ENCODE assay signal across 10 cellular contexts in the genomic region with DNA sequence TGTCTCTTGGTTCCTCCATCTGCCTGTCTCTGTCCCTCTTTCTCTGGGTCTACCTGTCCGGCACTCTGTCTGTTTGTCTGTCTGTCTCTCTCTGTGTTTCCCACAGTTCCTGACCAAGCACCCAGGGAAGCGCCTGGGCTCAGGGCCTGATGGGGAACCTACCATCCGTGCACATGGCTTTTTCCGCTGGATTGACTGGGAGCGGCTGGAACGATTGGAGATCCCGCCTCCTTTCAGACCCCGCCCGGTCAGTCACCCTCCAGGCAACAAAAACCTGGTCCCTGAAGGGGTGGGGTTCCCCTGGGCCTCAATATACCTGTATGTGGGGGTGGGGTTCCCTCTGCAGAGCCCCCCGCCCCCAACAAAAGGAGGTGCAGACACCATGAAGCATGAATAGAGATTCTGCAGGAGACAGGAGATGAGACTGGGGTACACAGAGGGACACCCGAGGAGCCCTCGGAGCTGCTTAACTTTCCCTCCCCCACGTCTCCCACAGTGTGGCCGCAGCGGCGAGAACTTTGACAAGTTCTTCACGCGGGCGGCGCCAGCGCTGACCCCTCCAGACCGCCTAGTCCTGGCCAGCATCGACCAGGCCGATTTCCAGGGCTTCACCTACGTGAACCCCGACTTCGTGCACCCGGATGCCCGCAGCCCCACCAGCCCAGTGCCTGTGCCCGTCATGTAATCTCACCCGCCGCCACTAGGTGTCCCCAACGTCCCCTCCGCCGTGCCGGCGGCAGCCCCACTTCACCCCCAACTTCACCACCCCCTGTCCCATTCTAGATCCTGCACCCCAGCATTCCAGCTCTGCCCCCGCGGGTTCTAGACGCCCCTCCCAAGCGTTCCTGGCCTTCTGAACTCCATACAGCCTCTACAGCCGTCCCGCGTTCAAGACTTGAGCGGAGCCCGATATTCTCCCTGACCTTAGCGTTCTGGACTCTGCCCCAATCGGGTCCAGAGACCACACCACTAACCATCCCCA. TPM values are rescaled to one million over a fixed set of nuclear protein-coding genes. Genes with fewer than 3 reads are reported as not detected.
A peak's percentile ranks its signal among the peaks of the same experiment; 100 is the strongest.
DNase-seq lines count a peak whose midpoint lies in the region; ATAC-seq and TF ChIP-seq lines count a peak whose summit lies in the region.
"Had no signal": no experiment of that assay in that cellular context is flagged by ENCODE, and none has a peak within 500 bp of the region (broad histone marks: within the 10 kb centered on the region; RNA-seq: fewer than 3 reads in every experiment).

No MANE protein-coding gene starts in this region.

- TF ChIP-seq EP300 in gastroesophageal sphincter (IDR thresholded peaks at IDR 0.05): no peak

- TF ChIP-seq POLR2A in gastroesophageal sphincter (IDR thresholded peaks at IDR 0.05) (no peak), vagina (IDR thresholded peaks at IDR 0.05) (no peak)

- H3F3A ChIP-seq in DOHH2 (ENCODE audit: control insufficient read depth, insufficient read depth): no peaks in the 10 kb centered on the region

- intact Hi-C loops in activated T-helper 1 cell treated with anti-CD3 and anti-CD28 coated beads, Interleukin-12 subunit alpha, Interleukin-12 subunit beta, Interleukin-2, Interleukin-4 antibody, amounts not matched to agents 30 ng/mL and 10 ng/mL and 1 ng/mL, durations not matched to agents 14 hours and 24 hours and 36 hours (cut with micrococcal nuclease): loop anchor here (2.0 to 5.0 kb wide), 2 partner anchors 64 to 116 kb away; no protein-coding TSS in a partner anchor
- intact Hi-C loops in vagina (cut with DNase I): no loop called here

- TF ChIP-seq CTCF in DOHH2 (IDR thresholded peaks at IDR 0.05; ENCODE audit: low read depth, low read length, poor library complexity, severe bottlenecking) (peak; percentile 93), gastroesophageal sphincter (IDR thresholded peaks at IDR 0.05) (peak in 3 of 4 experiments; percentile 56 to 86 (median 72)), progenitor cell of endocrine pancreas (IDR thresholded peaks at IDR 0.05; ENCODE audit: unreplicated experiment) (peak; percentile 80), vagina (IDR thresholded peaks at IDR 0.05) (peak; percentile 19 to 66 (median 38))

- H3K4me1 ChIP-seq in DOHH2 (ENCODE audit: control insufficient read depth, low read length): no peaks in the 10 kb centered on the region
- peaks cover 0 to 34% (median 12%) of the 10 kb centered on the region in 3 donors for H3K4me1 ChIP-seq in gastroesophageal sphincter
- peaks cover 24% of the 10 kb centered on the region for H3K4me1 ChIP-seq in vagina

- no peak overlapping the region for H3K4me2 ChIP-seq in DOHH2 (ENCODE audit: low read length)

- no peak for ATAC-seq in gastroesophageal sphincter
- ATAC-seq in HG03457 (IDR thresholded peaks at IDR 0.05; ENCODE audit: unreplicated experiment): no peak
- ATAC-seq in GM21360 (IDR thresholded peaks at IDR 0.05; ENCODE audit: unreplicated experiment): no peak

- peak overlapping the region; percentile 45 for H3K4me3 Mint-ChIP-seq in activated T-helper 1 cell treated with anti-CD3 and anti-CD28 coated beads, Interleukin-12 subunit alpha, Interleukin-12 subunit beta, Interleukin-2, Interleukin-4 antibody, amounts not matched to agents 30 ng/mL and 10 ng/mL and 1 ng/mL, durations not matched to agents 14 hours and 24 hours and 36 hours
- no peak overlapping the region for H3K4me3 Mint-ChIP-seq in progenitor cell of endocrine pancreas (ENCODE audit: low read depth)

- H3K27ac ChIP-seq in DOHH2 (ENCODE audit: low read depth, low read length): no peak overlapping the region
- no peak overlapping the region for H3K27ac ChIP-seq in gastroesophageal sphincter
- no peak overlapping the region for H3K27ac ChIP-seq in vagina

- WGBS in gastroesophageal sphincter (ENCODE audit: low coverage in 1 of 2), 2 donors: 0 to 11% methylated on average over 9 to 32 of the region's 48 CpGs

- no peak overlapping the region for H3K4me3 ChIP-seq in DOHH2 (ENCODE audit: low read length)
- no peak overlapping the region for H3K4me3 ChIP-seq in gastroesophageal sphincter
- no peak overlapping the region for H3K4me3 ChIP-seq in vagina

- no peak overlapping the region for H3K27ac Mint-ChIP-seq in activated T-helper 1 cell treated with anti-CD3 and anti-CD28 coated beads, Interleukin-12 subunit alpha, Interleukin-12 subunit beta, Interleukin-2, Interleukin-4 antibody, amounts not matched to agents 30 ng/mL and 10 ng/mL and 1 ng/mL, durations not matched to agents 14 hours and 24 hours and 36 hours
- H3K27ac Mint-ChIP-seq in progenitor cell of endocrine pancreas: no peak overlapping the region

- H3K36me3 ChIP-seq in DOHH2 (ENCODE audit: control insufficient read depth, low read length) (no peaks in the 10 kb centered on the region), gastroesophageal sphincter (no peaks in the 10 kb centered on the region), vagina (no peaks in the 10 kb centered on the region)

- DNase-seq in NCI-H69 (lab: John Stamatoyannopoulos, UW) (peak; percentile 34), progenitor cell of endocrine pancreas (ENCODE audit: low spot score, unreplicated experiment) (peak; percentile 43), vagina (ENCODE audit: extremely low spot score in 2 of 2) (no peak)
- DNase-seq in activated T-helper 1 cell treated with anti-CD3 and anti-CD28 coated beads, Interleukin-12 subunit alpha, Interleukin-12 subunit beta, Interleukin-2, Interleukin-4 antibody, amounts not matched to agents 30 ng/mL and 10 ng/mL and 1 ng/mL, durations not matched to agents 14 hours and 24 hours and 36 hours (ENCODE audit: low spot score): peak; percentile 62

- no peaks in the 10 kb centered on the region for H3K79me2 ChIP-seq in DOHH2 (ENCODE audit: control insufficient read depth, low read length)

- H3K36me3 Mint-ChIP-seq in activated T-helper 1 cell treated with anti-CD3 and anti-CD28 coated beads, Interleukin-12 subunit alpha, Interleukin-12 subunit beta, Interleukin-2, Interleukin-4 antibody, amounts not matched to agents 30 ng/mL and 10 ng/mL and 1 ng/mL, durations not matched to agents 14 hours and 24 hours and 36 hours (ENCODE audit: low read depth): peaks cover 6% of the 10 kb centered on the region
- no peaks in the 10 kb centered on the region for H3K36me3 Mint-ChIP-seq in progenitor cell of endocrine pancreas (ENCODE audit: insufficient read depth)

- H3K27me3 ChIP-seq in DOHH2 (ENCODE audit: control insufficient read depth, low read length): no peaks in the 10 kb centered on the region
- peaks cover 95% of the 10 kb centered on the region for H3K27me3 ChIP-seq in gastroesophageal sphincter
- H3K27me3 ChIP-seq in vagina: peaks cover 34% of the 10 kb centered on the region

- H3K27me3 Mint-ChIP-seq in activated T-helper 1 cell treated with anti-CD3 and anti-CD28 coated beads, Interleukin-12 subunit alpha, Interleukin-12 subunit beta, Interleukin-2, Interleukin-4 antibody, amounts not matched to agents 30 ng/mL and 10 ng/mL and 1 ng/mL, durations not matched to agents 14 hours and 24 hours and 36 hours (ENCODE audit: insufficient read depth): peaks cover 48% of the 10 kb centered on the region
- peaks cover 78% of the 10 kb centered on the region for H3K27me3 Mint-ChIP-seq in progenitor cell of endocrine pancreas

- H3K9me3 ChIP-seq in DOHH2 (ENCODE audit: control insufficient read depth, insufficient read depth, low read length) (no peaks in the 10 kb centered on the region), gastroesophageal sphincter (no peaks in the 10 kb centered on the region), vagina (no peaks in the 10 kb centered on the region)

- H3K9me2 ChIP-seq in DOHH2 (replicated peaks; ENCODE audit: control insufficient read depth, low read length): no peaks in the 10 kb centered on the region

- peaks cover 23% of the 10 kb centered on the region for H3K4me1 Mint-ChIP-seq in activated T-helper 1 cell treated with anti-CD3 and anti-CD28 coated beads, Interleukin-12 subunit alpha, Interleukin-12 subunit beta, Interleukin-2, Interleukin-4 antibody, amounts not matched to agents 30 ng/mL and 10 ng/mL and 1 ng/mL, durations not matched to agents 14 hours and 24 hours and 36 hours (ENCODE audit: low read depth)
- peaks cover 10% of the 10 kb centered on the region for H3K4me1 Mint-ChIP-seq in progenitor cell of endocrine pancreas (ENCODE audit: low read depth)

- H4K20me1 ChIP-seq in DOHH2 (ENCODE audit: control insufficient read depth, insufficient read depth, low read depth, low read length): no peaks in the 10 kb centered on the region

- H3K9me3 Mint-ChIP-seq in activated T-helper 1 cell treated with anti-CD3 and anti-CD28 coated beads, Interleukin-12 subunit alpha, Interleukin-12 subunit beta, Interleukin-2, Interleukin-4 antibody, amounts not matched to agents 30 ng/mL and 10 ng/mL and 1 ng/mL, durations not matched to agents 14 hours and 24 hours and 36 hours: no peaks in the 10 kb centered on the region
- no peaks in the 10 kb centered on the region for H3K9me3 Mint-ChIP-seq in progenitor cell of endocrine pancreas (ENCODE audit: low read depth)

RNA-seq across cellular contexts. Expression of a gene that starts 2.6 kb away (rescaled TPM):
- not detected in 2 replicates for total RNA-seq in activated T-helper 1 cell treated with anti-CD3 and anti-CD28 coated beads, Interleukin-12 subunit alpha, Interleukin-12 subunit beta, Interleukin-2, Interleukin-4 antibody, amounts not matched to agents 30 ng/mL and 10 ng/mL and 1 ng/mL, durations not matched to agents 14 hours and 24 hours and 36 hours
- total RNA-seq in gastroesophageal sphincter (not detected), progenitor cell of endocrine pancreas (0.18 TPM in 1 of 2 replicates, not detected in the other), vagina (not detected)
- total RNA-seq: HT1080, subcutaneous adipose tissue had no signal

RNA-seq across cellular contexts. Expression of a gene that starts 24.5 kb away (rescaled TPM):
- total RNA-seq in activated T-helper 1 cell treated with anti-CD3 and anti-CD28 coated beads, Interleukin-12 subunit alpha, Interleukin-12 subunit beta, Interleukin-2, Interleukin-4 antibody, amounts not matched to agents 30 ng/mL and 10 ng/mL and 1 ng/mL, durations not matched to agents 14 hours and 24 hours and 36 hours: not detected in 2 replicates
- not detected for total RNA-seq in gastroesophageal sphincter
- total RNA-seq in progenitor cell of endocrine pancreas: 6.5 and 8.4 TPM in 2 replicates
- total RNA-seq in vagina: not detected
- total RNA-seq: HT1080, subcutaneous adipose tissue had no signal

RNA-seq across cellular contexts. Expression of a gene that starts 38.8 kb away (rescaled TPM):
- 58.8 and 63.1 TPM in 2 replicates for total RNA-seq in activated T-helper 1 cell treated with anti-CD3 and anti-CD28 coated beads, Interleukin-12 subunit alpha, Interleukin-12 subunit beta, Interleukin-2, Interleukin-4 antibody, amounts not matched to agents 30 ng/mL and 10 ng/mL and 1 ng/mL, durations not matched to agents 14 hours and 24 hours and 36 hours
- total RNA-seq in gastroesophageal sphincter (100 to 1,000 TPM; 103 to 355 (median 140) TPM), progenitor cell of endocrine pancreas (80.2 and 80.4 TPM in 2 replicates), vagina (68.3 TPM)

RNA-seq across cellular contexts. Expression of a gene that starts 56.2 kb away (rescaled TPM):
- not detected in 2 replicates for total RNA-seq in activated T-helper 1 cell treated with anti-CD3 and anti-CD28 coated beads, Interleukin-12 subunit alpha, Interleukin-12 subunit beta, Interleukin-2, Interleukin-4 antibody, amounts not matched to agents 30 ng/mL and 10 ng/mL and 1 ng/mL, durations not matched to agents 14 hours and 24 hours and 36 hours
- under 1 TPM in 2 of 4 donors, not detected in 2; 0.04 to 0.16 TPM for total RNA-seq in gastroesophageal sphincter
- 0.36 and 0.40 TPM in 2 replicates for total RNA-seq in progenitor cell of endocrine pancreas
- total RNA-seq in vagina: not detected

Comparison
In these comparisons a context has a peak if more than half of its experiments do, and no peak if none do; other contexts are left out.
1. CTCF ChIP-seq: peak in every context shown above with its lines; median percentile 93 in DOHH2; 80 in progenitor cell of endocrine pancreas; 72 in gastroesophageal sphincter; 38 in vagina.
2. DNase-seq: peak in NCI-H69 (single experiment), activated T-helper 1 cell treated with anti-CD3 and anti-CD28 coated beads, Interleukin-12 subunit alpha, Interleukin-12 subunit beta, Interleukin-2, Interleukin-4 antibody, amounts not matched to agents 30 ng/mL and 10 ng/mL and 1 ng/mL, durations not matched to agents 14 hours and 24 hours and 36 hours (single experiment) and progenitor cell of endocrine pancreas (single experiment); none in vagina (0 of 2).